10 cellular contexts compared by ENCODE assay signal in the genomic region with DNA sequence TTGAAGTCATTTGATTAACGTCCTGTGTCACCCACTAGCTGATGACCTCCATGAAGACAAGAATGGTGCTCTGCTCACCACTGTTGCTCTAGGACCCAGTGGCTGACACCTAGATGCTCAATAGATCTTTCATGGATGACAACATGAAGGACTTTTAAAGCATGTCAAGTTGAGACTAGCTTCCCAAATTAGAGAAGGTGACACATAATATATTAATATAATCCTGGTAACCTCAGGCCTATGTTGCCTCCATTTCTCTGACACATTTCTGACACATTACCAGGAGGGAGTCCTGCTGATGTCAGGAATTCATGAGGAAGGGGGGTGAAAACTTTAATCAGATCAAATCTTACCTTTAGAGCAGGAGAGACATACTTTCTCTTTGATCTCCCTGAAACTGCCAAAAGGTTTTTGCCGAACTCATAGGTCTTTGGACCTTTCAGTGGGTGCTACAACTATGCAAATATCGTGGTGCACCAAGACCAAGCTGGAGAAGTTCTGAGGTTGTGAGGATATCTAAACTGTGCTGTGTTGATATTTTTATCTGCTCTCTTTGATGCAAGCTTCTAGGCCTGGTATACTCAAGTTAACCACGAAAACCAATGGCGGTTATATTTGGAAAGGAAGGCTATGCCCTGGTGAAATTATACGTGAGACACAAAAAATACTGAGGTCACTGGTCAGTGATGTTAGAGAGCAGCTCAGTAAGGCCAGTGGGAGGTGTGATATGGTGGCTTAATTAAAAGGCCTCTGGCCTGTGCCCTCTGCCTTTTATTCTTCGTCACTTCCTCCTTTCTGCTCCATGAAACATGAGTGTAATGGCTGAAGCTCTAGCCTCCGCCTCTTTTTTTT. TPM values are rescaled to one million over a fixed set of nuclear protein-coding genes. Genes with fewer than 3 reads are reported as not detected.
A peak's percentile ranks its signal among the peaks of the same experiment; 100 is the strongest.
DNase-seq lines count a peak whose midpoint lies in the region; ATAC-seq and TF ChIP-seq lines count a peak whose summit lies in the region.
"Had no signal": no experiment of that assay in that cellular context is flagged by ENCODE, and none has a peak within 500 bp of the region (broad histone marks: within the 10 kb centered on the region; RNA-seq: fewer than 3 reads in every experiment).

No MANE protein-coding gene starts in this region.

- peak; percentile 37 to 59 for ATAC-seq in CD4-positive, CD25-positive, alpha-beta regulatory T cell (ENCODE audit: low read depth in 2 of 2)
- ATAC-seq in GM19324 (IDR thresholded peaks at IDR 0.05; ENCODE audit: low FRiP score, unreplicated experiment) (peak; percentile 95), HG03103 (IDR thresholded peaks at IDR 0.05; ENCODE audit: low read depth, unreplicated experiment) (peak; percentile 89), activated B cell treated with CpG ODN at 0.5 μM for 24 hours (ENCODE audit: low read depth) (peak; percentile 84)
- ATAC-seq: sciatic nerve had no signal

- no peak overlapping the region for H3K4me3 ChIP-seq in CD4-positive, CD25-positive, alpha-beta regulatory T cell (ENCODE audit: low read depth, low read length)
- H3K4me3 ChIP-seq in A673 (ENCODE audit: low read depth, low read length, poor library complexity, severe bottlenecking) = no peak overlapping the region
- H3K4me3 ChIP-seq in ascending aorta = no peak overlapping the region
- H3K4me3 ChIP-seq: SK-N-MC had no signal

- intact Hi-C loops in activated B cell treated with CpG ODN at 0.5 μM for 24 hours (cut with micrococcal nuclease) = loop anchor here (1.0 kb wide), 3 partner anchors 9 to 17 kb away; partner anchors contain the start of gene AMPD3
- intact Hi-C loops in A673 (cut with micrococcal nuclease; ENCODE audit: unreplicated experiment) = no loop called here
- intact Hi-C loops in ascending aorta (cut with DNase I) = no loop called here
- intact Hi-C loops in posterior cingulate gyrus (cut with DNase I) = no loop called here

- CTCF ChIA-PET in activated B cell treated with CpG ODN at 0.5 μM for 24 hours (lab: Charles Lee) = interaction anchor here (0.8 to 2.7 kb wide), 9 partner anchors 10 to 299 kb away, joined by 3 to 14 read pairs (median 5); no protein-coding TSS in a partner anchor
- CTCF ChIA-PET in A673 (lab: Charles Lee) = no interaction called here

- peak in 1 of 3 donors; percentile 28 for DNase-seq in CD4-positive, CD25-positive, alpha-beta regulatory T cell
- DNase-seq in activated B cell treated with CpG ODN at 0.5 μM for 24 hours (no peak), A673 (ENCODE audit: low spot score) (no peak), ascending aorta (ENCODE audit: low spot score in 2 of 2) (no peak), posterior cingulate gyrus (no peak), foreskin melanocyte (no peak)

- no peaks in the 10 kb centered on the region for H3K9me3 Mint-ChIP-seq in CD4-positive, CD25-positive, alpha-beta regulatory T cell
- no peaks in the 10 kb centered on the region for H3K9me3 Mint-ChIP-seq in activated B cell treated with CpG ODN at 0.5 μM for 24 hours

- H3K4me1 Mint-ChIP-seq in CD4-positive, CD25-positive, alpha-beta regulatory T cell = peaks cover 0 to 11% (median 1%) of the 10 kb centered on the region in 4 donors
- peaks cover 48% of the 10 kb centered on the region for H3K4me1 Mint-ChIP-seq in activated B cell treated with CpG ODN at 0.5 μM for 24 hours

- no peaks in the 10 kb centered on the region for H3K36me3 ChIP-seq in CD4-positive, CD25-positive, alpha-beta regulatory T cell (ENCODE audit: control insufficient read depth, insufficient read depth, low read length)
- H3K36me3 ChIP-seq in A673 (ENCODE audit: insufficient read depth, low read length, poor library complexity, severe bottlenecking) (no peaks in the 10 kb centered on the region), ascending aorta (no peaks in the 10 kb centered on the region)

- H3K27ac Mint-ChIP-seq in CD4-positive, CD25-positive, alpha-beta regulatory T cell = peak overlapping the region in 1 of 3 donors; percentile 60
- H3K27ac Mint-ChIP-seq in activated B cell treated with CpG ODN at 0.5 μM for 24 hours = peak overlapping the region; percentile 97

- no peaks in the 10 kb centered on the region for H3K36me3 Mint-ChIP-seq in CD4-positive, CD25-positive, alpha-beta regulatory T cell
- H3K36me3 Mint-ChIP-seq in activated B cell treated with CpG ODN at 0.5 μM for 24 hours (ENCODE audit: low read depth) = no peaks in the 10 kb centered on the region

- H3K27ac ChIP-seq in CD4-positive, CD25-positive, alpha-beta regulatory T cell (ENCODE audit: insufficient read depth, low read length, poor library complexity, severe bottlenecking) = no peak overlapping the region
- H3K27ac ChIP-seq in A673 (ENCODE audit: low read depth, low read length, poor library complexity, severe bottlenecking) = no peak overlapping the region
- H3K27ac ChIP-seq in ascending aorta = no peak overlapping the region

- H3K9me3 ChIP-seq in CD4-positive, CD25-positive, alpha-beta regulatory T cell (ENCODE audit: control insufficient read depth in 2 of 2, low read length in 2 of 2) = no peaks in the 10 kb centered on the region
- H3K9me3 ChIP-seq in A673 (ENCODE audit: low read depth, low read length, poor library complexity, severe bottlenecking) = no peaks in the 10 kb centered on the region
- H3K9me3 ChIP-seq in ascending aorta = no peaks in the 10 kb centered on the region

- no peak overlapping the region for H3K4me3 Mint-ChIP-seq in CD4-positive, CD25-positive, alpha-beta regulatory T cell
- peak overlapping the region; percentile 60 for H3K4me3 Mint-ChIP-seq in activated B cell treated with CpG ODN at 0.5 μM for 24 hours

- no TSS peak for BruUV-seq in A673 (replicated peaks; lab: Mats Ljungman, UMichigan)

- H3K4me1 ChIP-seq in CD4-positive, CD25-positive, alpha-beta regulatory T cell (ENCODE audit: control insufficient read depth, insufficient read depth, low read length, poor library complexity, severe bottlenecking) = peaks cover 4% of the 10 kb centered on the region
- H3K4me1 ChIP-seq in A673 (ENCODE audit: insufficient read depth, low read length, poor library complexity, severe bottlenecking) (no peaks in the 10 kb centered on the region), ascending aorta (no peaks in the 10 kb centered on the region)

- POLR2A ChIA-PET in activated B cell treated with CpG ODN at 0.5 μM for 24 hours (lab: Charles Lee) (interaction anchor here (0.6 to 6.1 kb wide), 17 partner anchors 12 to 981 kb away, joined by 3 to 159 read pairs (median 4); partner anchors contain the start of genes AMPD3, EIF4G2, RNF141 and ZBED5), A673 (lab: Charles Lee; ENCODE audit: low non-redundant PET) (no interaction called here)

- TF ChIP-seq CTCF in activated B cell treated with CpG ODN at 0.5 μM for 24 hours (IDR thresholded peaks at IDR 0.05) = no peak
- no peak for TF ChIP-seq CTCF in A673 (conservative IDR thresholded peaks at IDR 0.05; ENCODE audit: low read depth, low read length)
- no peak for TF ChIP-seq CTCF in ascending aorta (IDR thresholded peaks at IDR 0.05)

- H3K27me3 Mint-ChIP-seq in CD4-positive, CD25-positive, alpha-beta regulatory T cell = peaks cover 10% of the 10 kb centered on the region
- H3K27me3 Mint-ChIP-seq in activated B cell treated with CpG ODN at 0.5 μM for 24 hours = no peaks in the 10 kb centered on the region

- H3K27me3 ChIP-seq in CD4-positive, CD25-positive, alpha-beta regulatory T cell (ENCODE audit: control insufficient read depth, insufficient read depth, low read length) = no peaks in the 10 kb centered on the region
- no peaks in the 10 kb centered on the region for H3K27me3 ChIP-seq in A673 (replicated peaks; ENCODE audit: insufficient read depth, low read depth, low read length, poor library complexity)
- no peaks in the 10 kb centered on the region for H3K27me3 ChIP-seq in ascending aorta

RNA-seq across cellular contexts. Expression of gene AMPD3, which starts 13.2 kb away (rescaled TPM):
- 19.7 TPM for total RNA-seq in CD4-positive, CD25-positive, alpha-beta regulatory T cell
- 10 to 100 TPM in 1 of 4 donors, 1 to 10 TPM in 3; 6.4 to 11.9 (median 7.3) TPM for polyA plus RNA-seq in CD4-positive, CD25-positive, alpha-beta regulatory T cell
- total RNA-seq in activated B cell treated with CpG ODN at 0.5 μM for 24 hours (99.5 and 116 TPM in 2 replicates), A673 (2021) (0.19 and 0.42 TPM in 2 replicates), ascending aorta (2.3 TPM)
